Comparison of ENCODE assay signal across 1 cellular context in the genomic region with DNA sequence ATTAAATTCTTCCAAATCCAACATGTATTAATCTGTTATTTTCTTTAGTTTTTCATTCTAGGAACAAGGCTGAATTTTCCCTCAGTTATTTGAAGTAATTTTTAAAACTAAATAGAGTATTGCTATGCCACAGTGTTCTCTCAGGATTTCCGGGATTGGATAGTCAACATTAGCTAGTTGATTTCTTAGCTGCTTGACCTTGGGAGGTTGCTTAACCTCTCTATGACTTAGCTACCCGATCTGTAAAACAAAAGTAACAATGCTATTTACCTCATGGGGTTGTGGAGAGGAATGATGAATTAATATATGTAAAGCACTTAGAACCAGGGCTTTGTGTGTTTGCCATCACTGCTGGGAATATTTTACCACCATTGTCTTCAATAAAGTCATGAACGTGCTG.
TF ChIP-seq lines count a peak whose summit lies in the region.

No MANE protein-coding gene starts in this region.

TF ChIP-seq in H1, 55 proteins besides CTCF, POLR2A, EP300 and RAD21:
- TF ChIP-seq CEBPB (IDR thresholded peaks at IDR 0.05; ENCODE audit: low read depth, low read length) (peak; percentile 58; the same call in 1 of the 2 replicates), TEAD4 (IDR thresholded peaks at IDR 0.05; ENCODE audit: low read depth, low read length) (no peak)
